Comparison of ENCODE assay signal across 20 cellular contexts in genomic region chrX:123756320-123756719, GRCh38. TPM values are rescaled to one million over a fixed set of nuclear protein-coding genes. Genes with fewer than 3 reads are reported as not detected.
DNase-seq lines count a peak whose midpoint lies in the region; ATAC-seq, FAIRE-seq and TF ChIP-seq lines count a peak whose summit lies in the region.
"Had no signal": no experiment of that assay in that cellular context is flagged by ENCODE, and none has a peak within 500 bp of the region (broad histone marks: within the 10 kb centered on the region; RNA-seq: fewer than 3 reads in every experiment).

No MANE protein-coding gene starts in this region.

- H3K4me1 ChIP-seq in gastrocnemius medialis = no peaks in the 10 kb centered on the region

- ATAC-seq in SK-N-SH treated with all-trans-retinoic acid at 6 μM for 48 hours (peak; percentile 58; the same call in 2 of the 3 replicates), gastrocnemius medialis (peak; percentile 56 to 68), HG03097 (IDR thresholded peaks at IDR 0.05; ENCODE audit: low FRiP score, unreplicated experiment) (no peak)
- ATAC-seq: activated CD8-positive, alpha-beta memory T cell treated with anti-CD3 and anti-CD28 coated beads, Interleukin-2, amount 10 ng/mL, durations not matched to agents 7 days and 5 days had no signal

- FAIRE-seq in HTR-8/SVneo (lab: Jason Lieb, UNC) = no peak
- FAIRE-seq: G401.6, GM12891 had no signal

- no peaks in the 10 kb centered on the region for H3K9me3 ChIP-seq in gastrocnemius medialis

- H3K4me3 ChIP-seq in fibroblast of pulmonary artery (replicated peaks; ENCODE audit: low read depth, low read length) (no peak overlapping the region), gastrocnemius medialis (no peak overlapping the region)
- H3K4me3 ChIP-seq: SK-N-MC had no signal

- TF ChIP-seq CTCF in fibroblast of pulmonary artery (IDR thresholded peaks at IDR 0.05; ENCODE audit: low read length, missing control alignments) = no peak
- TF ChIP-seq CTCF in gastrocnemius medialis (IDR thresholded peaks at IDR 0.05 in 4 of 5, conservative IDR thresholded peaks at IDR 0.05 in 1 of 5) = no peak
- no peak for TF ChIP-seq CTCF in GM13976 (IDR thresholded peaks at IDR 0.05; ENCODE audit: borderline replicate concordance, control extremely low read depth, extremely low read depth, insufficient read depth, missing control alignments)

- H3K27ac ChIP-seq in gastrocnemius medialis = peak overlapping the region in 3 of 4 donors; percentile 37 to 59 (median 56)
- H3K27ac ChIP-seq: SK-N-MC had no signal

- intact Hi-C loops in gastrocnemius medialis (cut with DNase I; ENCODE audit: low total_unique reads) = no loop called here

- no peaks in the 10 kb centered on the region for H3K36me3 ChIP-seq in gastrocnemius medialis

- no peak for TF ChIP-seq POLR2A in gastrocnemius medialis (IDR thresholded peaks at IDR 0.05)

- no peaks in the 10 kb centered on the region for H3K27me3 ChIP-seq in gastrocnemius medialis

- DNase-seq in ELR (ENCODE audit: low read depth) = peak; percentile 5
- peak; percentile 60 for DNase-seq in fibroblast of pulmonary artery (ENCODE audit: low read depth)
- peak in 1 of 2 donors; percentile 13 for DNase-seq in gastrocnemius medialis
- no peak for DNase-seq in GM13976 (ENCODE audit: low spot score)
- no peak for DNase-seq in cortex of kidney (lab: John Stamatoyannopoulos, UW)
- DNase-seq in HTR-8/SVneo (ENCODE audit: insufficient read length, low spot score) = no peak
- DNase-seq: activated CD8-positive, alpha-beta memory T cell treated with anti-CD3 and anti-CD28 coated beads, Interleukin-2, amount 10 ng/mL, durations not matched to agents 7 days and 5 days; activated effector memory CD4-positive, alpha-beta T cell treated with Interleukin-2 at 50 U/mL for 16 hours; KBM-7; NCI-H1092; NCI-H2081 treated with DMSO at 0.1 percent for 48 hours; NCI-H524; stimulated activated CD4-positive, alpha-beta T cell treated with anti-CD3 and anti-CD28 coated beads, Interleukin-4, amount 100 ng/mL, for 1 hour; substantia nigra; T1000 had no signal

- in situ Hi-C loops in gastrocnemius medialis (cut with MboI; ENCODE audit: low sequenced_read_pairs in 4 of 4) (no loop called here), GM13976 (cut with MboI; ENCODE audit: low sequenced_read_pairs, unreplicated experiment) (no loop called here)

TF ChIP-seq in SK-N-SH treated with all-trans-retinoic acid at 6 μM for 48 hours, 23 proteins besides CTCF, POLR2A, EP300 and RAD21:
- TF ChIP-seq CSDC2 (CRISPR knock-in tag; IDR thresholded peaks at IDR 0.05) = no peak
- no peak for TF ChIP-seq BACH2 (CRISPR knock-in tag; IDR thresholded peaks at IDR 0.05; ENCODE audit: borderline replicate concordance)
- TF ChIP-seq TSHZ2 (CRISPR knock-in tag; IDR thresholded peaks at IDR 0.05) = no peak

RNA-seq across cellular contexts. Expression of gene THOC2, which starts 23.5 kb away (rescaled TPM):
- 10 to 100 TPM; 18.2 to 51.6 (median 22.3) TPM for total RNA-seq in gastrocnemius medialis

Comparison
In these comparisons a context has a peak if more than half of its experiments do, and no peak if none do; other contexts are left out.
1. DNase-seq: peak in ELR (single experiment) and fibroblast of pulmonary artery (single experiment); none in GM13976 (single experiment), cortex of kidney (single experiment) and HTR-8/SVneo (single experiment).